Comparison of ENCODE assay signal across 8 cellular contexts in the genomic region with DNA sequence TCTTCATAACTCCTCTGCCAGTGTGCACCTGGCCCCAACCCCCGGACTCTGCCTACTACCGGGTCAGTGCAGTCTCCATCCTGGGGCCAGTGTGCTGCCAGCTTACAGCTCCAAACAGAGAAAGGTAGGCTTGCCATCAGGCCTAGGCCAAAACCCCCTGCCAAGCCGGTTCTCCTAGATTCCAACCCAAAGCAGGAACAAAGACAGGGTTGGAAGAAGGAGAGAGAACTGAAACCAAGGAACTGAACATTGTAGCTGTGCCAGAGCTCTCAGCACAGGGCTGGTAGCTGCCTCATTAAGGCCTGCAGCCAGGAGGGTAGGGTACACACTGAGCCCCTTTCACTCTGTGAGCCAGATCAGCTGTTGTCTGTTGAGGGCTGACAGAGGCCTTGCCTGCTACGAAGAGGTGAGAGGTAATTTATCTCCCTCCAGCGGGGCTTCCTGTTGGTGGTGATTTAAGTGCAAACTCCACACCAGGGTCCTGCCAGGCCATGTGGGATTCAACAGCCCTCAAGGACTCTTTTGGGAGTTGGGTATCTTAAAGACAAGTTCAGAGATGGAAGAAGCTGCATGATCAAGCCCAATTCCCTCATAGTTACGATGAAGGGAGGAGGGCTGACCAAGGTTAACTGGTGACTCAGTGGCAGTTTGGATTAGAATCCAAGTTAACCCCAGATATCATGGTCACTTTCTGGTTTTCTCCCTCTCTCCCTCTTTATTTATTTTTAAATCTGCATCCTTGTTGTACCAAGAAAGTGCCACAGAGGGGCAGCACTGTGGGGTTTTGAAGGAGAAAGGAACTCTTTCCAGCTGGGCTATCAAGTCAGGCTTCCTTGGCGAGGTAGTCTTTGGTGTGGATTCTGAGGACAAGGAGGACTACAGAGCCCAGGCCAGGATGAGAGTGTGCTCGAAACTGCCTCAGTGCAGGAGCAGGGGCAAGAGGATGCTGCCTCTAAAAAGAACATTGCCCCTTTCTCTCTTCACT. TPM values are rescaled to one million over a fixed set of nuclear protein-coding genes. Genes with fewer than 3 reads are reported as not detected.
A peak's percentile ranks its signal among the peaks of the same experiment; 100 is the strongest.
DNase-seq lines count a peak whose midpoint lies in the region; ATAC-seq lines count a peak whose summit lies in the region.

No MANE protein-coding gene starts in this region.

- H3K4me1 ChIP-seq in aorta (ENCODE audit: control insufficient read depth in 1 of 2, insufficient read depth in 2 of 2, low read length in 2 of 2): no peaks in the 10 kb centered on the region
- no peaks in the 10 kb centered on the region for H3K4me1 ChIP-seq in CD4-positive, alpha-beta memory T cell (ENCODE audit: insufficient read depth, low read length)

- POLR2A ChIA-PET in CD4-positive, alpha-beta memory T cell (lab: Charles Lee; ENCODE audit: partially characterized antibody): no interaction called here

- ATAC-seq in Right ventricle myocardium superior (ENCODE audit: poor library complexity): peak; percentile 35
- ATAC-seq in aorta (ENCODE audit: low FRiP score): peak; percentile 63
- no peak for ATAC-seq in activated T-cell treated with anti-CD3 and anti-CD28 coated beads, Interleukin-2, amount 50 U/mL, for 72 hours (replicated peaks in 1 of 2)

- H3K27ac Mint-ChIP-seq in activated T-cell treated with anti-CD3 and anti-CD28 coated beads, Interleukin-2, amount 50 U/mL, for 72 hours: no peak overlapping the region
- no peak overlapping the region for H3K27ac Mint-ChIP-seq in CD4-positive, alpha-beta memory T cell

- no peaks in the 10 kb centered on the region for H3K9me3 Mint-ChIP-seq in activated T-cell treated with anti-CD3 and anti-CD28 coated beads, Interleukin-2, amount 50 U/mL, for 72 hours
- H3K9me3 Mint-ChIP-seq in CD4-positive, alpha-beta memory T cell: no peaks in the 10 kb centered on the region

- peaks cover 13% of the 10 kb centered on the region for H3K4me1 Mint-ChIP-seq in activated T-cell treated with anti-CD3 and anti-CD28 coated beads, Interleukin-2, amount 50 U/mL, for 72 hours (ENCODE audit: low read depth)
- peaks cover 0 to 10% (median 3%) of the 10 kb centered on the region in 4 donors for H3K4me1 Mint-ChIP-seq in CD4-positive, alpha-beta memory T cell

- no peak overlapping the region for H3K4me3 ChIP-seq in aorta (ENCODE audit: low read length in 2 of 2)
- H3K4me3 ChIP-seq in CD4-positive, alpha-beta memory T cell (ENCODE audit: low read length in 2 of 2): no peak overlapping the region

- DNase-seq in Right ventricle myocardium superior (peak; percentile 43), cardiac septum (ENCODE audit: low spot score) (no peak), astrocyte of the hippocampus (ENCODE audit: low read depth, low spot score) (peak; percentile 51), kidney tubule cell (ENCODE audit: low spot score) (peak; percentile 50), aorta (no peak), NAMALWA (ENCODE audit: low spot score) (no peak)
- DNase-seq in activated T-cell treated with anti-CD3 and anti-CD28 coated beads, Interleukin-2, amount 50 U/mL, for 72 hours: no peak
- DNase-seq in CD4-positive, alpha-beta memory T cell: no peak

- CTCF ChIA-PET in CD4-positive, alpha-beta memory T cell (lab: Charles Lee; ENCODE audit: partially characterized antibody): interaction anchor here (0.9 to 1.7 kb wide), 2 partner anchors 9 to 139 kb away, joined by 3 to 8 read pairs; no protein-coding TSS in a partner anchor

- H3K27ac ChIP-seq in aorta (ENCODE audit: low read depth in 1 of 2, low read length in 2 of 2): no peak overlapping the region
- no peak overlapping the region for H3K27ac ChIP-seq in CD4-positive, alpha-beta memory T cell (ENCODE audit: low read depth, low read length)

- 77 to 81% methylated on average over 8 of the region's 8 CpGs for WGBS in aorta, 2 donors

- H3K36me3 Mint-ChIP-seq in activated T-cell treated with anti-CD3 and anti-CD28 coated beads, Interleukin-2, amount 50 U/mL, for 72 hours (ENCODE audit: insufficient read depth in 2 of 2): peaks cover 0 to 3% of the 10 kb centered on the region in 2 donors
- no peaks in the 10 kb centered on the region for H3K36me3 Mint-ChIP-seq in CD4-positive, alpha-beta memory T cell

- H3K36me3 ChIP-seq in aorta (ENCODE audit: control insufficient read depth in 1 of 2, insufficient read depth in 2 of 2, low read length in 1 of 2): peaks cover 2 to 3% of the 10 kb centered on the region in 2 donors
- H3K36me3 ChIP-seq in CD4-positive, alpha-beta memory T cell (ENCODE audit: insufficient read depth, low read length): no peaks in the 10 kb centered on the region

- H3K27me3 Mint-ChIP-seq in activated T-cell treated with anti-CD3 and anti-CD28 coated beads, Interleukin-2, amount 50 U/mL, for 72 hours (ENCODE audit: low read depth): peaks cover 19% of the 10 kb centered on the region
- peaks cover 10 to 13% of the 10 kb centered on the region in 2 donors for H3K27me3 Mint-ChIP-seq in CD4-positive, alpha-beta memory T cell

- intact Hi-C loops in Right ventricle myocardium superior (cut with DNase I): no loop called here
- intact Hi-C loops in cardiac septum (cut with DNase I): loop anchor here (2.0 kb wide), 1 partner anchor 139 kb away; no protein-coding TSS in a partner anchor
- intact Hi-C loops in aorta (cut with DNase I): no loop called here
- intact Hi-C loops in CD4-positive, alpha-beta memory T cell (cut with micrococcal nuclease): no loop called here

- no peak overlapping the region for H3K4me3 Mint-ChIP-seq in activated T-cell treated with anti-CD3 and anti-CD28 coated beads, Interleukin-2, amount 50 U/mL, for 72 hours
- no peak overlapping the region for H3K4me3 Mint-ChIP-seq in CD4-positive, alpha-beta memory T cell

- H3K9me3 ChIP-seq in aorta (ENCODE audit: control insufficient read depth, low read length): no peaks in the 10 kb centered on the region
- H3K9me3 ChIP-seq in CD4-positive, alpha-beta memory T cell (ENCODE audit: control insufficient read depth in 1 of 2, low read length in 2 of 2): no peaks in the 10 kb centered on the region

- no peaks in the 10 kb centered on the region for H3K27me3 ChIP-seq in aorta (ENCODE audit: control insufficient read depth in 1 of 2, insufficient read depth in 2 of 2, low read length in 1 of 2)
- no peaks in the 10 kb centered on the region for H3K27me3 ChIP-seq in CD4-positive, alpha-beta memory T cell (ENCODE audit: insufficient read depth, low read length)

RNA-seq across cellular contexts. Expression of gene CYRIA, which starts 48.1 kb away (rescaled TPM):
- total RNA-seq in Right ventricle myocardium superior (3.9 TPM), cardiac septum (3.7 TPM), aorta (10 to 100 TPM; 12.8 to 24.9 TPM)
- 1 to 10 TPM; 1.9 to 3.0 TPM for polyA plus RNA-seq in aorta
- total RNA-seq in activated T-cell treated with anti-CD3 and anti-CD28 coated beads, Interleukin-2, amount 50 U/mL, for 72 hours: 1 to 10 TPM; 1.1 to 2.3 TPM
- total RNA-seq in CD4-positive, alpha-beta memory T cell: under 1 TPM; 0.11 to 0.32 TPM
- polyA plus RNA-seq in CD4-positive, alpha-beta memory T cell: under 1 TPM in 1 of 2 donors, not detected in 1; 0.18 TPM

Comparison
In these comparisons a context has a peak if more than half of its experiments do, and no peak if none do; other contexts are left out.
1. DNase-seq: peak in Right ventricle myocardium superior (single experiment), astrocyte of the hippocampus (single experiment) and kidney tubule cell (single experiment); none in cardiac septum (single experiment), aorta (0 of 2), activated T-cell treated with anti-CD3 and anti-CD28 coated beads, Interleukin-2, amount 50 U/mL, for 72 hours (0 of 2), CD4-positive, alpha-beta memory T cell (0 of 5) and NAMALWA (single experiment).
2. ATAC-seq: peak in Right ventricle myocardium superior (single experiment) and aorta (single experiment); none in activated T-cell treated with anti-CD3 and anti-CD28 coated beads, Interleukin-2, amount 50 U/mL, for 72 hours (0 of 2).